24 cellular contexts compared by ENCODE assay signal in the genomic region with DNA sequence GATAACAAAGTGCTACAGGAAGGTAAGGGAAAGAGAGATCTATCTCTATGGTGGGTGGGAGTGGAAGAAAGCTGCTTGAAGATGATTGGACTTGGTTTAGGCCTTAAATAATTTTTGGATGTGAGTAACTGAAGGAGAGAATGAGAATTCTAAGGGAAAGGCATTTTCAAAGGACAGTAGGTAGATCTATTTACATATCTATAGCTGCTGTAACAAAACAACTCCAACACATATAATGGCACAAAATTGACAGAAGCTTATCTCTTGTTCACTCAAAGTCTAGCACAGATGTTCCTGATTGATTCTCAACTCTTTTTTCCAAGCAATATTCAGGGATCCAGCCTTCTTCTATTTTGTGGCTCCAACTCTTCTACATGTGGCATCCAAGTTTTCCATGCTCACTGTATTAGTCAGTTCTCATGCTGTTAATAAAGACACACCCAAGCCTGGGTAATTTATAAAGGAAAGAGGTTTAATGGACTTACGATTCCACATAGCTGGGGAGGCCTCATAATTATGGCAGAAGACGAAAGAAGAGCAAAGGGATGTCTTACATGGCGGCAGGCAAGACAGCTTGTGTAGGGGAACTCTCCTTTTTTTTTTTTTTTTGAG.
"Had no signal": no experiment of that assay in that cellular context is flagged by ENCODE, and none has a peak within 500 bp of the region (broad histone marks: within the 10 kb centered on the region; RNA-seq: fewer than 3 reads in every experiment).

No MANE protein-coding gene starts in this region.

- H3K4me3 ChIP-seq: dorsolateral prefrontal cortex, lung, pancreas, smooth muscle cell, suprapubic skin, transverse colon, upper lobe of right lung, uterus had no signal

- H3K4me1 ChIP-seq: uterus had no signal

- H3K27ac ChIP-seq: dorsolateral prefrontal cortex, epithelial cell of prostate, neutrophil, pancreas, suprapubic skin, transverse colon, upper lobe of right lung, uterus had no signal

- H3K27me3 ChIP-seq: dorsolateral prefrontal cortex, pancreas, transverse colon, upper lobe of right lung, uterus had no signal

- DNase-seq: cortex of kidney; dorsolateral prefrontal cortex; effector CD4-positive, alpha-beta T cell; endodermal cell; hypothalamus; natural killer cell; pancreas; stimulated activated CD4-positive, alpha-beta T cell treated with anti-CD3 and anti-CD28 coated beads, Interleukin-12 subunit alpha, Interleukin-12 subunit beta, amount 100 ng/mL, for 4 hours; stimulated activated CD4-positive, alpha-beta T cell treated with anti-CD3 and anti-CD28 coated beads, Interleukin-1b, Interleukin-23, amount 100 ng/mL, for 48 hours; stimulated activated CD4-positive, alpha-beta T cell treated with anti-CD3 and anti-CD28 coated beads, Interleukin-4, amount 100 ng/mL, for 1 hour; stimulated activated CD8-positive, alpha-beta memory T cell treated with anti-CD3 and anti-CD28 coated beads, Interleukin-4, amount 100 ng/mL, for 48 hours; stimulated activated naive CD4-positive, alpha-beta T cell; stimulated activated naive CD8-positive, alpha-beta T cell treated with anti-CD3 and anti-CD28 coated beads, Interleukin-15, amount 100 ng/mL, for 72 hours; transverse colon; upper lobe of right lung; uterus had no signal

- H3K9me3 ChIP-seq: neutrophil, pancreas, suprapubic skin, transverse colon, upper lobe of right lung, uterus had no signal

- H3K36me3 ChIP-seq: neutrophil, pancreas, suprapubic skin, transverse colon, upper lobe of right lung, uterus had no signal

- ATAC-seq: esophagus mucosa; left lobe of liver; natural killer cell; pancreas; sciatic nerve; stimulated activated naive CD8-positive, alpha-beta T cell treated with anti-CD3 and anti-CD28 coated beads, Interleukin-15, amount 100 ng/mL, for 72 hours; upper lobe of right lung had no signal

- H3K4me2 ChIP-seq: smooth muscle cell had no signal
